Comparison of ENCODE assay signal across 8 cellular contexts in genomic region chr11:64165482-64165841, GRCh38.
DNase-seq lines count a peak whose midpoint lies in the region; ATAC-seq lines count a peak whose summit lies in the region.

No MANE protein-coding gene starts in this region.

- H3K9ac ChIP-seq in iPS-18a (ENCODE audit: low read length) = peak overlapping the region; percentile 56

- H3K36me3 Mint-ChIP-seq in stimulated activated effector memory CD8-positive, alpha-beta T cell treated with anti-CD3 and anti-CD28 coated beads, Interleukin-12 subunit alpha, Interleukin-12 subunit beta, amount 100 ng/mL, for 72 hours = peaks cover 5% of the 10 kb centered on the region

- no peaks in the 10 kb centered on the region for H3K9me3 Mint-ChIP-seq in stimulated activated effector memory CD8-positive, alpha-beta T cell treated with anti-CD3 and anti-CD28 coated beads, Interleukin-12 subunit alpha, Interleukin-12 subunit beta, amount 100 ng/mL, for 72 hours

- peaks cover 7% of the 10 kb centered on the region for H3K4me1 ChIP-seq in iPS-18a (ENCODE audit: control insufficient read depth, low read depth, low read length)

- H3K4me3 Mint-ChIP-seq in stimulated activated effector memory CD8-positive, alpha-beta T cell treated with anti-CD3 and anti-CD28 coated beads, Interleukin-12 subunit alpha, Interleukin-12 subunit beta, amount 100 ng/mL, for 72 hours = peak overlapping the region; percentile 83

- H3K36me3 ChIP-seq in iPS-18a (ENCODE audit: control insufficient read depth, low read depth, low read length) = no peaks in the 10 kb centered on the region

- H3K27ac ChIP-seq in iPS-18a (ENCODE audit: low read length) = no peak overlapping the region

- peak overlapping the region; percentile 67 for H3K4me3 ChIP-seq in iPS-18a (ENCODE audit: low read length)

- ATAC-seq in HG03520 (IDR thresholded peaks at IDR 0.05; ENCODE audit: unreplicated experiment) = peak; percentile 26
- peak; percentile 31 for ATAC-seq in stimulated activated effector memory CD8-positive, alpha-beta T cell treated with anti-CD3 and anti-CD28 coated beads, Interleukin-12 subunit alpha, Interleukin-12 subunit beta, amount 100 ng/mL, for 72 hours

- DNase-seq in GM03348 (ENCODE audit: low spot score) (peak; percentile 43), NCI-H226 (no peak), NOMO-1 (lab: John Stamatoyannopoulos, UW; ENCODE audit: unreplicated experiment in 2 of 2) (no peak), DMS153 (lab: John Stamatoyannopoulos, UW) (no peak)
- DNase-seq in activated naive CD8-positive, alpha-beta T cell treated with anti-CD3 and anti-CD28 coated beads, Interleukin-2, amount 50 U/mL, for 16 hours (ENCODE audit: low read depth, low spot score) = peak; percentile 3
- no peak for DNase-seq in stimulated activated effector memory CD8-positive, alpha-beta T cell treated with anti-CD3 and anti-CD28 coated beads, Interleukin-12 subunit alpha, Interleukin-12 subunit beta, amount 100 ng/mL, for 72 hours (ENCODE audit: low spot score in 2 of 2)

- peak overlapping the region; percentile 78 for H3K27ac Mint-ChIP-seq in stimulated activated effector memory CD8-positive, alpha-beta T cell treated with anti-CD3 and anti-CD28 coated beads, Interleukin-12 subunit alpha, Interleukin-12 subunit beta, amount 100 ng/mL, for 72 hours

- H3K9me3 ChIP-seq in iPS-18a (ENCODE audit: control insufficient read depth, low read depth, low read length) = no peaks in the 10 kb centered on the region

- peaks cover 4% of the 10 kb centered on the region for H3K27me3 ChIP-seq in iPS-18a (ENCODE audit: control insufficient read depth, insufficient read depth, low read length)

- H3K4me1 Mint-ChIP-seq in stimulated activated effector memory CD8-positive, alpha-beta T cell treated with anti-CD3 and anti-CD28 coated beads, Interleukin-12 subunit alpha, Interleukin-12 subunit beta, amount 100 ng/mL, for 72 hours = peaks cover 13% of the 10 kb centered on the region

Comparison
In these comparisons a context has a peak if more than half of its experiments do, and no peak if none do; other contexts are left out.
1. DNase-seq: peak in GM03348 (single experiment) and activated naive CD8-positive, alpha-beta T cell treated with anti-CD3 and anti-CD28 coated beads, Interleukin-2, amount 50 U/mL, for 16 hours (single experiment); none in stimulated activated effector memory CD8-positive, alpha-beta T cell treated with anti-CD3 and anti-CD28 coated beads, Interleukin-12 subunit alpha, Interleukin-12 subunit beta, amount 100 ng/mL, for 72 hours (0 of 2), NCI-H226 (single experiment), NOMO-1 (0 of 2) and DMS153 (single experiment).